Comparison of ENCODE assay signal across 16 cellular contexts in the genomic region with DNA sequence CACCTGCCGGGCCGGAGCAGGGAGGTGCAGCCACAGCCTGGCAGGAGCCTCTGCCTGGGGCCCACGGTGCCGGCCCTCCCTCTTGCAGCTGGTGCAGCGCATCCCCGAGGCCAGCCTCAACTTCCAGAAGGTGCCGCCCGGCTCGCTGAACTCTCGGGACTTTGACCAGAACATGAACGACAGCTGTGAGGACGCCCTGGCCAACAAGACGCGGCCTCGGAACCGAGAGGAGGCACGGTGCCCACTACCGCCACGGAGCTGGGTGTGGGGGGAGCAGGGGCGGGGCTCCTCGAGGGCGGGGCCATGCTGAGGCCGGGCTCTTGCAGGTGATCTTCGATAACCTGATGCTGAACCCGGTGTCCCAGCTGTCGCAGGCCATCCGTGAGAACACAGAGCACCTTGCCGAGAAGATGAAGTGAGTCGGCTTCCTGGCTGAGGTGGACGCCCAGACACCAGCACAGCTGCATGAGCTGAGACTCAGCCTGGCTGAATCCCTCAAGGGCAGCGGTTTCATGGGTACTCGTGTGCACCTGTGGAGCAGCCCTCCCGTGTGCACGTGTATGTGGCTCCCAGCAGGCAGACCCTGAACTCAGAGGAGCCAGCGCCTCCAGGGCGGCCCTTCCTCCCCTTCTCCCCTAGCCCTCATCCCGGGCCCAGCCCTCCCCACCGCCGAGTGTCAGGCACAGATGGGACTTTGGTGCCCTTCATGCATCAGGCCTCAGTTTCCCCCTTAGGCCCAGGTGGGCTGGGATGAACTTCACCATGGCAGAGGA. TPM values are rescaled to one million over a fixed set of nuclear protein-coding genes. Genes with fewer than 3 reads are reported as not detected.
DNase-seq lines count a peak whose midpoint lies in the region; ATAC-seq, FAIRE-seq and TF ChIP-seq lines count a peak whose summit lies in the region.
"Had no signal": no experiment of that assay in that cellular context is flagged by ENCODE, and none has a peak within 500 bp of the region (broad histone marks: within the 10 kb centered on the region; RNA-seq: fewer than 3 reads in every experiment).

No MANE protein-coding gene starts in this region.

- no peak for FAIRE-seq in urothelium cell line (lab: Jason Lieb, UNC)

- H3K27ac ChIP-seq in colonic mucosa (no peak overlapping the region), ovary (no peak overlapping the region), GM23338 (ENCODE audit: low read depth) (no peak overlapping the region)
- H3K27ac ChIP-seq: cardiac muscle cell had no signal

- H3K27me3 ChIP-seq in colonic mucosa (no peaks in the 10 kb centered on the region), ovary (no peaks in the 10 kb centered on the region), GM23338 (ENCODE audit: insufficient read depth) (no peaks in the 10 kb centered on the region)
- H3K27me3 ChIP-seq: cardiac muscle cell, gastroesophageal sphincter had no signal

- DNase-seq in Daoy (ENCODE audit: low read depth) (peak; percentile 16), colonic mucosa (peak; percentile 23), ovary (peak; percentile 12 to 34 (median 23)), urothelium cell line (ENCODE audit: low spot score) (no peak), GM23338 (ENCODE audit: low spot score) (no peak), NCI-H187 treated with DMSO at 0.1 percent for 48 hours (lab: John Stamatoyannopoulos, UW) (no peak), SKM-1 treated with dmso at 0.1 percent for 144 hours (lab: John Stamatoyannopoulos, UW; ENCODE audit: unreplicated experiment) (no peak)
- DNase-seq in Jurkat, Clone E6-1 (ENCODE audit: low read depth, low spot score): peak; percentile 40
- DNase-seq: activated naive CD4-positive, alpha-beta T cell treated with anti-CD3 and anti-CD28 coated beads for 36 hours; NCI-H1436 treated with DMSO at 0.1 percent for 48 hours; SIG-M5; stimulated activated CD4-positive, alpha-beta T cell treated with anti-CD3 and anti-CD28 coated beads, Interleukin-4, amount 100 ng/mL, for 4 hours had no signal

- no peaks in the 10 kb centered on the region for H3F3A ChIP-seq in GM23338 (replicated peaks; ENCODE audit: low read depth)

- H3K4me1 Mint-ChIP-seq in GM23338: peaks cover 7% of the 10 kb centered on the region; the same call in 2 of the 3 replicates

- H3K4me3 ChIP-seq in Jurkat, Clone E6-1 (ENCODE audit: low read length): no peak overlapping the region
- H3K4me3 ChIP-seq in colonic mucosa (no peak overlapping the region), ovary (no peak overlapping the region), GM23338 (no peak overlapping the region)
- H3K4me3 ChIP-seq: cardiac muscle cell, gastroesophageal sphincter had no signal

- H3K4me1 ChIP-seq in colonic mucosa (no peaks in the 10 kb centered on the region), ovary (ENCODE audit: insufficient read depth) (no peaks in the 10 kb centered on the region), GM23338 (ENCODE audit: insufficient read depth) (no peaks in the 10 kb centered on the region)

- no peak for TF ChIP-seq POLR2A in ovary (IDR thresholded peaks at IDR 0.05)

- H3K9me2 ChIP-seq in GM23338 (ENCODE audit: insufficient read depth): no peaks in the 10 kb centered on the region

- 72 to 85% (median 83%) methylated on average over 34 to 39 of the region's 39 CpGs for WGBS in ovary, 3 donors

- no peaks in the 10 kb centered on the region for H3K79me2 ChIP-seq in GM23338 (replicated peaks; ENCODE audit: insufficient read depth)

- ATAC-seq in GM23338: no peak
- ATAC-seq: gastroesophageal sphincter; stimulated activated effector memory CD8-positive, alpha-beta T cell treated with anti-CD3 and anti-CD28 coated beads, Interleukin-12 subunit alpha, Interleukin-12 subunit beta, amount 100 ng/mL, for 72 hours had no signal

- H3K36me3 Mint-ChIP-seq in GM23338 (ENCODE audit: low read depth): no peaks in the 10 kb centered on the region
- H3K36me3 Mint-ChIP-seq: IgD-negative memory B cell had no signal

- no peak overlapping the region for H3K9ac ChIP-seq in colonic mucosa (ENCODE audit: low read depth in 2 of 2, low read length in 2 of 2)

- no peak overlapping the region for H2AFZ ChIP-seq in GM23338

- peaks cover 14% of the 10 kb centered on the region for H3K27me3 Mint-ChIP-seq in GM23338 (ENCODE audit: insufficient read depth, low read depth, poor library complexity)

- no peaks in the 10 kb centered on the region for H3K36me3 ChIP-seq in colonic mucosa
- H3K36me3 ChIP-seq in ovary: no peaks in the 10 kb centered on the region
- H3K36me3 ChIP-seq in GM23338 (ENCODE audit: insufficient read depth): no peaks in the 10 kb centered on the region
- H3K36me3 ChIP-seq: cardiac muscle cell had no signal

- TF ChIP-seq CTCF in colonic mucosa (IDR thresholded peaks at IDR 0.05) (no peak), ovary (IDR thresholded peaks at IDR 0.05) (no peak), GM23338 (conservative IDR thresholded peaks at IDR 0.05; ENCODE audit: low read depth in 2 of 2) (no peak)

- no peaks in the 10 kb centered on the region for H3K9me3 Mint-ChIP-seq in GM23338
- H3K9me3 Mint-ChIP-seq: activated naive CD4-positive, alpha-beta T cell treated with anti-CD3 and anti-CD28 coated beads for 36 hours; IgD-negative memory B cell; stimulated activated effector memory CD8-positive, alpha-beta T cell treated with anti-CD3 and anti-CD28 coated beads, Interleukin-12 subunit alpha, Interleukin-12 subunit beta, amount 100 ng/mL, for 72 hours had no signal

- H3K27ac Mint-ChIP-seq in GM23338: no peak overlapping the region
- H3K27ac Mint-ChIP-seq: activated naive CD4-positive, alpha-beta T cell treated with anti-CD3 and anti-CD28 coated beads for 36 hours; IgD-negative memory B cell; stimulated activated effector memory CD8-positive, alpha-beta T cell treated with anti-CD3 and anti-CD28 coated beads, Interleukin-12 subunit alpha, Interleukin-12 subunit beta, amount 100 ng/mL, for 72 hours had no signal

- TF ChIP-seq EP300 in ovary (IDR thresholded peaks at IDR 0.05): no peak

- intact Hi-C loops in colonic mucosa (cut with DNase I) (no loop called here), ovary (cut with DNase I) (loop anchor here in 1 of 4 donors (5.0 kb wide), 1 partner anchor 149 kb away; no protein-coding TSS in a partner anchor)

- no peaks in the 10 kb centered on the region for H3K9me3 ChIP-seq in colonic mucosa
- no peaks in the 10 kb centered on the region for H3K9me3 ChIP-seq in ovary
- H3K9me3 ChIP-seq: gastroesophageal sphincter had no signal

- no peaks in the 10 kb centered on the region for H4K20me1 ChIP-seq in GM23338 (replicated peaks; ENCODE audit: insufficient read depth)

- H3K4me2 ChIP-seq in GM23338: no peak overlapping the region

- no peak overlapping the region for H3K4me3 Mint-ChIP-seq in GM23338
- H3K4me3 Mint-ChIP-seq: activated naive CD4-positive, alpha-beta T cell treated with anti-CD3 and anti-CD28 coated beads for 36 hours; IgD-negative memory B cell; stimulated activated effector memory CD8-positive, alpha-beta T cell treated with anti-CD3 and anti-CD28 coated beads, Interleukin-12 subunit alpha, Interleukin-12 subunit beta, amount 100 ng/mL, for 72 hours had no signal

TF ChIP-seq in GM23338, 12 proteins besides CTCF, POLR2A, EP300 and RAD21 (continues in another document):
- no peak for TF ChIP-seq JUNB (IDR thresholded peaks at IDR 0.05; ENCODE audit: unreplicated experiment)
- no peak for TF ChIP-seq STAT1 (IDR thresholded peaks at IDR 0.05; ENCODE audit: unreplicated experiment)
- no peak for TF ChIP-seq REST (IDR thresholded peaks at IDR 0.05; ENCODE audit: unreplicated experiment)
- no peak for TF ChIP-seq NANOG (IDR thresholded peaks at IDR 0.05; ENCODE audit: borderline replicate concordance)
- TF ChIP-seq EZH2 (IDR thresholded peaks at IDR 0.05; ENCODE audit: low read depth, unreplicated experiment): no peak
- TF ChIP-seq ZNF331 (CRISPR knock-in tag; IDR thresholded peaks at IDR 0.05; ENCODE audit: low read depth): no peak
- TF ChIP-seq CREB1 (CRISPR knock-in tag; IDR thresholded peaks at IDR 0.05; ENCODE audit: low read depth): no peak

RNA-seq across cellular contexts. Expression of gene CEP170B, which starts 28.6 kb away (rescaled TPM):
- total RNA-seq in Daoy (2014; rRNA removed; shearing (Covaris generic)): 13.5 and 16.7 TPM in 2 replicates
- 3.6 TPM for polyA plus RNA-seq in Jurkat, Clone E6-1 (2012; ENCODE audit: insufficient read depth, insufficient read length)
- total RNA-seq in colonic mucosa (100 to 1,000 TPM in 1 of 2 donors, 10 to 100 TPM in 1; 57.2 to 110 TPM), ovary (10 to 100 TPM in 4 of 7 donors, 1 to 10 TPM in 3; 3.0 to 22.7 (median 11.7) TPM)
- polyA plus RNA-seq in ovary (1 to 10 TPM; 1.9 to 5.1 TPM), GM23338 (2016; fragmentation: Nextera tagmentation; extraction: Ambion mirVana) (4.6 and 5.3 TPM in 2 replicates)
- total RNA-seq in GM23338 (2014; rRNA removed; shearing (Covaris generic)): 31.3 and 37.1 TPM in 2 replicates
- polyA plus RNA-seq: IgD-negative memory B cell had no signal

RNA-seq across cellular contexts. Expression of gene PLD4, which starts 31.1 kb away (rescaled TPM):
- total RNA-seq in Daoy (2014; rRNA removed; shearing (Covaris generic)): not detected in 2 replicates
- not detected for polyA plus RNA-seq in Jurkat, Clone E6-1 (2012; ENCODE audit: insufficient read depth, insufficient read length)
- 1 to 10 TPM in 1 of 2 donors, not detected in 1; 1.2 TPM for total RNA-seq in colonic mucosa
- 1 to 10 TPM in 4 of 7 donors, under 1 TPM in 2, not detected in 1; 0.32 to 3.2 (median 1.4) TPM for total RNA-seq in ovary
- under 1 TPM; 0.12 to 0.48 TPM for polyA plus RNA-seq in ovary
- total RNA-seq in GM23338 (2014; rRNA removed; shearing (Covaris generic)): 0.08 TPM in 1 of 2 replicates, not detected in the other
- 0.21 TPM in 1 of 2 replicates, not detected in the other for polyA plus RNA-seq in GM23338 (2016; fragmentation: Nextera tagmentation; extraction: Ambion mirVana)
- total RNA-seq: activated naive CD4-positive, alpha-beta T cell treated with anti-CD3 and anti-CD28 coated beads for 36 hours had no signal

Comparison
In these comparisons a context has a peak if more than half of its experiments do, and no peak if none do; other contexts are left out.
1. DNase-seq: peak in Daoy (single experiment), Jurkat, Clone E6-1 (single experiment), colonic mucosa (single experiment) and ovary (5 of 5); none in urothelium cell line (single experiment), GM23338 (single experiment), NCI-H187 treated with DMSO at 0.1 percent for 48 hours (single experiment) and SKM-1 treated with dmso at 0.1 percent for 144 hours (single experiment).